ENCODE assay signal across 8 cellular contexts in genomic region chr12:49707127-49707811, GRCh38. TPM values are rescaled to one million over a fixed set of nuclear protein-coding genes. Genes with fewer than 3 reads are reported as not detected.
DNase-seq lines count a peak whose midpoint lies in the region; ATAC-seq and TF ChIP-seq lines count a peak whose summit lies in the region.

Gene FMNL3, minus strand, starts transcription at chr12:49707405. Its CDS starts 225 bp downstream, at chr12:49707180.

- H3K4me1 ChIP-seq in PC-9 (replicated peaks; ENCODE audit: insufficient read depth) = no peaks in the 10 kb centered on the region

- H3K79me2 ChIP-seq in PC-9 (ENCODE audit: low read depth) = no peaks in the 10 kb centered on the region

- intact Hi-C loops in PC-9 (cut with micrococcal nuclease; ENCODE audit: unreplicated experiment) = loop anchor here (1.0 to 10.0 kb wide), 4 partner anchors 63 to 342 kb away; partner anchors contain the start of gene SPATS2

- H3K4me2 ChIP-seq in PC-9 = peak within 1 kb of the TSS; percentile 93

- H3K9me3 ChIP-seq in PC-9 (ENCODE audit: insufficient read depth, low read depth) = no peaks in the 10 kb centered on the region

- no peaks in the 10 kb centered on the region for H3K36me3 Mint-ChIP-seq in activated T-cell treated with anti-CD3 and anti-CD28 coated beads, Interleukin-2, amount 50 U/mL, for 4 hours (ENCODE audit: insufficient read depth)

- no TSS peak for BruUV-seq in PC-9 (replicated peaks; lab: Mats Ljungman, UMichigan)

- H3F3A ChIP-seq in PC-9 (ENCODE audit: insufficient read depth, low read depth) = no peaks in the 10 kb centered on the region

- no peaks in the 10 kb centered on the region for H3K36me3 ChIP-seq in PC-9 (ENCODE audit: low read depth)

- peak within 1 kb of the TSS; percentile 65 for H3K4me3 ChIP-seq in PC-9

- H3K9me2 ChIP-seq in PC-9 (ENCODE audit: insufficient read depth) = no peaks in the 10 kb centered on the region

- POLR2A ChIA-PET in PC-9 (lab: Charles Lee; ENCODE audit: unreplicated experiment) = interaction anchor here (0.6 kb wide), 1 partner anchor 444 kb away, joined by 10 read pairs; no protein-coding TSS in a partner anchor

- peak within 1 kb of the TSS; percentile 93 for H3K4me3 Mint-ChIP-seq in activated T-cell treated with anti-CD3 and anti-CD28 coated beads, Interleukin-2, amount 50 U/mL, for 4 hours

- H2AFZ ChIP-seq in PC-9 = peak within 1 kb of the TSS; percentile 90

- peak; percentile 79 for DNase-seq in DMS79 (lab: John Stamatoyannopoulos, UW)
- DNase-seq in KG1 (lab: John Stamatoyannopoulos, UW) = peak; percentile 97
- peak; percentile 71 to 96 for DNase-seq in PC-9
- peak; percentile 99 for DNase-seq in activated T-cell treated with anti-CD3 and anti-CD28 coated beads, Interleukin-2, amount 50 U/mL, for 4 hours
- DNase-seq in myocyte (ENCODE audit: low read depth) = peak; percentile 96
- DNase-seq in stimulated activated CD8-positive, alpha-beta memory T cell treated with anti-CD3 and anti-CD28 coated beads, Interleukin-7, amount 100 ng/mL, for 48 hours (ENCODE audit: extremely low read depth in 1 of 2, low read depth in 1 of 2) = peak; percentile 97 to 98

- CTCF ChIA-PET in PC-9 (lab: Charles Lee) = interaction anchor here (2.0 kb wide), 1 partner anchor 63 kb away, joined by 20 read pairs; no protein-coding TSS in a partner anchor

- ATAC-seq in GM21723 (IDR thresholded peaks at IDR 0.05; ENCODE audit: unreplicated experiment) (peak; percentile 82), esophagus mucosa (peak; percentile 99)
- ATAC-seq in activated T-cell treated with anti-CD3 and anti-CD28 coated beads, Interleukin-2, amount 50 U/mL, for 4 hours = peak; percentile 91

- H3K9me3 Mint-ChIP-seq in activated T-cell treated with anti-CD3 and anti-CD28 coated beads, Interleukin-2, amount 50 U/mL, for 4 hours = no peaks in the 10 kb centered on the region

- no peaks in the 10 kb centered on the region for H4K20me1 ChIP-seq in PC-9 (ENCODE audit: insufficient read depth)

- H3K27ac ChIP-seq in PC-9 = no peak within 1 kb of the TSS

- peaks cover 10% of the 10 kb centered on the region for H3K27me3 Mint-ChIP-seq in activated T-cell treated with anti-CD3 and anti-CD28 coated beads, Interleukin-2, amount 50 U/mL, for 4 hours (ENCODE audit: low read depth)

- H3K27me3 ChIP-seq in PC-9 (ENCODE audit: insufficient read depth, low read depth) = peaks cover 36% of the 10 kb centered on the region

- H3K4me1 Mint-ChIP-seq in activated T-cell treated with anti-CD3 and anti-CD28 coated beads, Interleukin-2, amount 50 U/mL, for 4 hours (ENCODE audit: low read depth) = peaks cover 45% of the 10 kb centered on the region

- TF ChIP-seq CTCF in PC-9 (conservative IDR thresholded peaks at IDR 0.05) = peak; percentile 89

RNA-seq across cellular contexts. Expression of gene FMNL3, which starts in this region (rescaled TPM):
- total RNA-seq in PC-9 (2021) (5.6 and 6.5 TPM in 2 replicates), esophagus mucosa (3.0 TPM), myocyte (16.7 and 18.8 TPM in 2 replicates)
- total RNA-seq in activated T-cell treated with anti-CD3 and anti-CD28 coated beads, Interleukin-2, amount 50 U/mL, for 4 hours = 10 to 100 TPM; 22.1 to 24.0 (median 23.6) TPM
- 18.0 TPM for polyA plus RNA-seq in myocyte (2012)
